ENCODE assay signal across 9 cellular contexts in the genomic region with DNA sequence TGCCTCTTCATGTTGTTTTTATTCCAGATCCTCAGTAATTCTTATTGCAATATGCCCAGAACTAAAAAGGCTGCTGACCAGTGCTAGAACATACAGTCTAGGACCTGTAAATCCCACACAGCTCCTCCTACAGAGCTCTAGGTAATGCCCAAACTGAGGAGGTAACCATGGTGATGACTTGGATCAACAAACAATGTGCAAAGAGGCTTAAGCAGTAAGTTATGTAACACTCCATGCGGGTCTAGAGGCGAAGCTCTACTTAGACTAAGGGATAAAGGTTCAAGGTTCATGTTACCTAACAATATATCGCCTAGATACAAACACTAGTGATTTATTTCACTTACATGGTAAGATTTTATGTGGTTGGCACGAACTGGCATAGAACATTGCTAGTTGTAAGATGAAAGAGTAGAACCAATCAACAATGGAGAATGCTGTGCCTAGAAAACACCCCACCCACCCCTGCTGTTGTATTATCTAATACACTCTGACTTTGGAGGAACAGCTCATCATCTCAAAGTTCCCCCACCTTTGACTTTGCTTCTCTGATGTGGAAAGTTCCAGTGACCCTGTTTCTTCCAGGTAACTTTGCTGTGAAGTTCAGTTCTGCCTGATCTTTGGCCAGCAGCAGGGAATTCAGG.
DNase-seq lines count a peak whose midpoint lies in the region; ATAC-seq, FAIRE-seq and TF ChIP-seq lines count a peak whose summit lies in the region.
"Had no signal": no experiment of that assay in that cellular context is flagged by ENCODE, and none has a peak within 500 bp of the region (broad histone marks: within the 10 kb centered on the region; RNA-seq: fewer than 3 reads in every experiment).

No MANE protein-coding gene starts in this region.

- H3K27ac ChIP-seq in HepG2 (ENCODE audit: extremely low read length, insufficient read depth, low read length), result no peak overlapping the region
- H3K27ac ChIP-seq: coronary artery had no signal

- no peaks in the 10 kb centered on the region for H3K9me3 ChIP-seq in HepG2 (ENCODE audit: low read length)

- H2AFZ ChIP-seq in HepG2 (ENCODE audit: low read length), result no peak overlapping the region

- no peaks in the 10 kb centered on the region for H3K9me3 Mint-ChIP-seq in CD14-positive monocyte
- no peaks in the 10 kb centered on the region for H3K9me3 Mint-ChIP-seq in activated naive CD4-positive, alpha-beta T cell treated with anti-CD3 and anti-CD28 coated beads for 36 hours

- H3K27me3 ChIP-seq in HepG2 (ENCODE audit: control insufficient read depth in 1 of 2, insufficient read depth in 2 of 2, low read length in 2 of 2), result peaks cover 0 to 1% of the 10 kb centered on the region in 2 experiments; a peak in 1 of 5 replicates

- H3K27ac Mint-ChIP-seq in CD14-positive monocyte, result peak overlapping the region in 6 of 7 donors; percentile 30 to 80 (median 53)
- H3K27ac Mint-ChIP-seq in activated naive CD4-positive, alpha-beta T cell treated with anti-CD3 and anti-CD28 coated beads for 36 hours, result no peak overlapping the region

- H3K4me3 Mint-ChIP-seq in CD14-positive monocyte, result no peak overlapping the region
- H3K4me3 Mint-ChIP-seq in activated naive CD4-positive, alpha-beta T cell treated with anti-CD3 and anti-CD28 coated beads for 36 hours, result no peak overlapping the region

- intact Hi-C loops in CD14-positive monocyte (cut with micrococcal nuclease) (no loop called here), HepG2 (cut with micrococcal nuclease; ENCODE audit: unreplicated experiment) (no loop called here)
- intact Hi-C loops in activated naive CD4-positive, alpha-beta T cell treated with anti-CD3 and anti-CD28 coated beads for 36 hours (cut with micrococcal nuclease), result no loop called here

- no TSS peak for BruUV-seq in HepG2 (replicated peaks; lab: Mats Ljungman, UMichigan)

- H3K9ac ChIP-seq in HepG2 (ENCODE audit: insufficient read depth, low read depth, low read length), result no peak overlapping the region

- TF ChIP-seq EP300 in HepG2 (IDR thresholded peaks at IDR 0.05; ENCODE audit: low read depth in 2 of 2, low read length in 2 of 2), result no peak
- TF ChIP-seq EP300 in HepG2 (CRISPR knock-in tag; IDR thresholded peaks at IDR 0.05; ENCODE audit: borderline replicate concordance), result no peak

- H3K4me1 ChIP-seq in HepG2 (ENCODE audit: insufficient read depth, low read length), result peaks cover 10% of the 10 kb centered on the region

- CTCF ChIA-PET in HepG2 (lab: Yijun Ruan, JAX; ENCODE audit: low intra/inter-chr PET ratio, low total read pairs), result no interaction called here
- CTCF ChIA-PET in activated naive CD4-positive, alpha-beta T cell treated with anti-CD3 and anti-CD28 coated beads for 36 hours (lab: Charles Lee), result interaction anchor here (0.6 to 1.2 kb wide), 2 partner anchors 11 to 584 kb away, joined by 3 read pairs; no protein-coding TSS in a partner anchor

- no peaks in the 10 kb centered on the region for H4K20me1 ChIP-seq in HepG2 (ENCODE audit: insufficient read depth, low read length)

- DNase-seq in CD14-positive monocyte (ENCODE audit: low spot score) (no peak), HT1080 (ENCODE audit: low read depth) (peak; percentile 20), astrocyte of the hippocampus (ENCODE audit: low read depth, low spot score) (peak; percentile 71), HepG2 (ENCODE audit: low spot score) (peak; percentile 80), pons (ENCODE audit: low spot score) (no peak), GM19240 (ENCODE audit: insufficient read length, low spot score) (no peak)
- no peak for DNase-seq in activated naive CD4-positive, alpha-beta T cell treated with anti-CD3 and anti-CD28 coated beads for 36 hours

- TF ChIP-seq CTCF in CD14-positive monocyte (IDR thresholded peaks at IDR 0.05) (no peak), HepG2 (CRISPR knock-in tag; IDR thresholded peaks at IDR 0.05) (no peak)

- in situ Hi-C loops in HepG2 (cut with HindIII; ENCODE audit: extremely low pct_ligation_motif_present, low pct_unique_long_range_greater_than_20kb), result no loop called here

- ATAC-seq in HepG2 (peak; percentile 88), HG03045 (IDR thresholded peaks at IDR 0.05; ENCODE audit: unreplicated experiment) (no peak)

- no peak for TF ChIP-seq POLR2A in HepG2 (IDR thresholded peaks at IDR 0.05; ENCODE audit: insufficient read depth in 1 of 2, low read depth in 2 of 2, low read length in 2 of 2)

- no peaks in the 10 kb centered on the region for H3K36me3 ChIP-seq in HepG2 (replicated peaks in 1 of 2; ENCODE audit: control insufficient read depth in 1 of 2, insufficient read depth in 2 of 2, low read length in 2 of 2)

- no peak for TF ChIP-seq RAD21 in HepG2 (CRISPR knock-in tag; IDR thresholded peaks at IDR 0.05)

- 0% methylated on average over 4 of the region's 4 CpGs for WGBS in HepG2 (ENCODE audit: low lambda C conversion rate)

- POLR2A ChIA-PET in HepG2 (lab: Yijun Ruan, JAX), result no interaction called here

- no peaks in the 10 kb centered on the region for H3K36me3 Mint-ChIP-seq in CD14-positive monocyte
- H3K36me3 Mint-ChIP-seq in activated naive CD4-positive, alpha-beta T cell treated with anti-CD3 and anti-CD28 coated beads for 36 hours (ENCODE audit: low read depth), result no peaks in the 10 kb centered on the region

- no peak overlapping the region for H3K4me2 ChIP-seq in HepG2 (ENCODE audit: low read depth, low read length)

- H3K27me3 Mint-ChIP-seq in CD14-positive monocyte (ENCODE audit: low read depth in 3 of 3), result peaks cover 2 to 8% (median 2%) of the 10 kb centered on the region in 3 donors
- H3K27me3 Mint-ChIP-seq in activated naive CD4-positive, alpha-beta T cell treated with anti-CD3 and anti-CD28 coated beads for 36 hours (ENCODE audit: low read depth), result peaks cover 3% of the 10 kb centered on the region

- no peak overlapping the region for H3K4me3 ChIP-seq in HepG2 (replicated peaks in 1 of 3; ENCODE audit: insufficient read depth in 1 of 3, low read depth in 2 of 3, low read length in 3 of 3)
- H3K4me3 ChIP-seq: coronary artery had no signal

- no peaks in the 10 kb centered on the region for H3K79me2 ChIP-seq in HepG2 (ENCODE audit: insufficient read depth, low read length)

- peak; percentile 93 for FAIRE-seq in HepG2 (lab: Jason Lieb, UNC)

- peaks cover 25% of the 10 kb centered on the region for H3K4me1 Mint-ChIP-seq in CD14-positive monocyte
- H3K4me1 Mint-ChIP-seq in activated naive CD4-positive, alpha-beta T cell treated with anti-CD3 and anti-CD28 coated beads for 36 hours (ENCODE audit: low read depth), result no peaks in the 10 kb centered on the region

TF ChIP-seq in HepG2, 621 proteins besides CTCF, POLR2A, EP300 and RAD21 (continues in another document):
- peak; percentile 47 for TF ChIP-seq GATAD2A (CRISPR knock-in tag; IDR thresholded peaks at IDR 0.05)
- TF ChIP-seq MIER2 (CRISPR knock-in tag; IDR thresholded peaks at IDR 0.05), result 0 out of 2 replicates have a peak, but pooled peaks have one; percentile 36
- TF ChIP-seq FOXJ3 (CRISPR knock-in tag; IDR thresholded peaks at IDR 0.05; ENCODE audit: borderline replicate concordance), result peak; percentile 79
- peak; percentile 76 for TF ChIP-seq RFX3 (CRISPR knock-in tag; IDR thresholded peaks at IDR 0.05)
- TF ChIP-seq, protein P1, sequence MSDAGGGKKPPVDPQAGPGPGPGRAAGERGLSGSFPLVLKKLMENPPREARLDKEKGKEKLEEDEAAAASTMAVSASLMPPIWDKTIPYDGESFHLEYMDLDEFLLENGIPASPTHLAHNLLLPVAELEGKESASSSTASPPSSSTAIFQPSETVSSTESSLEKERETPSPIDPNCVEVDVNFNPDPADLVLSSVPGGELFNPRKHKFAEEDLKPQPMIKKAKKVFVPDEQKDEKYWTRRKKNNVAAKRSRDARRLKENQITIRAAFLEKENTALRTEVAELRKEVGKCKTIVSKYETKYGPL (CRISPR knock-in tag; IDR thresholded peaks at IDR 0.05), result peak; percentile 87; the same call in 1 of the 2 replicates
- peak; percentile 25; the same call in 1 of the 2 replicates for TF ChIP-seq HDAC2 (CRISPR knock-in tag; IDR thresholded peaks at IDR 0.05)
- TF ChIP-seq, protein P2, sequence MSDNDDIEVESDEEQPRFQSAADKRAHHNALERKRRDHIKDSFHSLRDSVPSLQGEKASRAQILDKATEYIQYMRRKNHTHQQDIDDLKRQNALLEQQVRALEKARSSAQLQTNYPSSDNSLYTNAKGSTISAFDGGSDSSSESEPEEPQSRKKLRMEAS (IDR thresholded peaks at IDR 0.05), result 0 out of 2 replicates have a peak, but pooled peaks have one; percentile 38
- TF ChIP-seq ZIK1 (CRISPR knock-in tag; IDR thresholded peaks at IDR 0.05; ENCODE audit: borderline replicate concordance, low read depth), result no peak
- peak; percentile 35; the same call in 1 of the 2 replicates for TF ChIP-seq CEBPG (CRISPR knock-in tag; IDR thresholded peaks at IDR 0.05)
- no peak for TF ChIP-seq ZNF564 (CRISPR knock-in tag; IDR thresholded peaks at IDR 0.05)
- no peak for TF ChIP-seq ZNF607 (CRISPR knock-in tag; IDR thresholded peaks at IDR 0.05; ENCODE audit: borderline replicate concordance)
- TF ChIP-seq ZNF670 (CRISPR knock-in tag; IDR thresholded peaks at IDR 0.05; ENCODE audit: borderline replicate concordance), result 0 out of 2 replicates have a peak, but pooled peaks have one; percentile 43
- no peak for TF ChIP-seq PHF8 (CRISPR knock-in tag; IDR thresholded peaks at IDR 0.05)
- TF ChIP-seq SOX13 (IDR thresholded peaks at IDR 0.05), result no peak
- peak in 1 of 2 experiments; percentile 27; a peak in 1 of 4 replicates for TF ChIP-seq SOX13 (CRISPR knock-in tag; conservative IDR thresholded peaks at IDR 0.05 in 1 of 2, IDR thresholded peaks at IDR 0.05 in 1 of 2)
- TF ChIP-seq HNF4A (CRISPR knock-in tag; IDR thresholded peaks at IDR 0.05), result peak; percentile 88
- peak; percentile 69; the same call in 1 of the 2 replicates for TF ChIP-seq EHMT2 (IDR thresholded peaks at IDR 0.05; ENCODE audit: borderline replicate concordance, low read depth, low read length)
- TF ChIP-seq ZSCAN31 (CRISPR knock-in tag; IDR thresholded peaks at IDR 0.05; ENCODE audit: low read depth), result no peak
- no peak for TF ChIP-seq SAFB2 (CRISPR knock-in tag; IDR thresholded peaks at IDR 0.05; ENCODE audit: borderline replicate concordance, low read depth)

Comparison
In these comparisons a context has a peak if more than half of its experiments do, and no peak if none do; other contexts are left out.
1. DNase-seq: peak in HT1080 (single experiment), astrocyte of the hippocampus (single experiment) and HepG2 (single experiment); none in CD14-positive monocyte (single experiment), activated naive CD4-positive, alpha-beta T cell treated with anti-CD3 and anti-CD28 coated beads for 36 hours (single experiment), pons (single experiment) and GM19240 (single experiment).